In the genomic region with DNA sequence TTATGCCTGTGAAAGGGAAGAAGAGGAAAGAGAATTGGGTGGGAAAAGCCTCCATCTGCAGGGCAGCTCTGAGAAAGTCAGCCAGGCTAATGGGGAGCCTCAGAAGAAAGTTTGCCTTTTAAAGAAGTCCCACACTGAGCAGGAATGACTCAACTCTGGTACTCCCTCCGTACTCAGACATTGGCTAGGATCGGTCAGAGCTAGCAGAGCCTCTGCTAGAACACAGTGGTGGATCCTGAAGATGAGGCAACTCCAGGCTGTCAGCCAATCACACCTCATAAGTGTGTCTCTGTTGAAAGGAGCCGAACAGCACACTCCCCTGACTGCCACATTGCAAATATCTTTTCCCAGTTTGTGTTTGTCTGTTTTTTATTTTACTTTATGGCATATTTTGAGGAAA, we compare ENCODE assay signal across 12 cellular contexts.
DNase-seq lines count a peak whose midpoint lies in the region; ATAC-seq and TF ChIP-seq lines count a peak whose summit lies in the region.
"Had no signal": no experiment of that assay in that cellular context is flagged by ENCODE, and none has a peak within 500 bp of the region (broad histone marks: within the 10 kb centered on the region; RNA-seq: fewer than 3 reads in every experiment).

No MANE protein-coding gene starts in this region.

- H3K27ac ChIP-seq in breast epithelium: peak overlapping the region; percentile 3 to 24
- no peak overlapping the region for H3K27ac ChIP-seq in CD8-positive, alpha-beta memory T cell (ENCODE audit: low read depth, low read length)
- H3K27ac ChIP-seq in CD4-positive, alpha-beta T cell (ENCODE audit: low read depth, low read length): no peak overlapping the region

- POLR2A ChIA-PET in CD8-positive, alpha-beta memory T cell (lab: Charles Lee): no interaction called here
- POLR2A ChIA-PET in CD4-positive, alpha-beta T cell (lab: Charles Lee): no interaction called here

- H3K27ac Mint-ChIP-seq in CD8-positive, alpha-beta memory T cell: no peak overlapping the region
- H3K27ac Mint-ChIP-seq in CD4-positive, alpha-beta T cell: no peak overlapping the region
- H3K27ac Mint-ChIP-seq: activated CD4-positive, alpha-beta memory T cell treated with anti-CD3 and anti-CD28 coated beads for 36 hours; progenitor cell of endocrine pancreas had no signal

- CTCF ChIA-PET in CD8-positive, alpha-beta memory T cell (lab: Charles Lee): no interaction called here
- CTCF ChIA-PET in CD4-positive, alpha-beta T cell (lab: Charles Lee): interaction anchor here (1.2 kb wide), 1 partner anchor 191 kb away, joined by 3 read pairs; no protein-coding TSS in a partner anchor

- peaks cover 0 to 18% of the 10 kb centered on the region in 2 donors for H3K4me1 ChIP-seq in breast epithelium
- no peaks in the 10 kb centered on the region for H3K4me1 ChIP-seq in CD8-positive, alpha-beta memory T cell (ENCODE audit: insufficient read depth, low read length)

- no peaks in the 10 kb centered on the region for H3K36me3 ChIP-seq in breast epithelium
- H3K36me3 ChIP-seq in CD8-positive, alpha-beta memory T cell (ENCODE audit: insufficient read depth, low read length): no peaks in the 10 kb centered on the region

- no peak overlapping the region for H3K4me3 Mint-ChIP-seq in CD8-positive, alpha-beta memory T cell
- H3K4me3 Mint-ChIP-seq in CD4-positive, alpha-beta T cell: no peak overlapping the region
- H3K4me3 Mint-ChIP-seq: activated CD4-positive, alpha-beta memory T cell treated with anti-CD3 and anti-CD28 coated beads for 36 hours had no signal

- TF ChIP-seq POLR2A in breast epithelium (IDR thresholded peaks at IDR 0.05) (no peak), GM18505 (IDR thresholded peaks at IDR 0.05; ENCODE audit: borderline replicate concordance, extremely low read depth, insufficient read depth, insufficient read length) (no peak)

- H3K4me3 ChIP-seq in breast epithelium: no peak overlapping the region
- H3K4me3 ChIP-seq in CD8-positive, alpha-beta memory T cell (ENCODE audit: low read length): no peak overlapping the region

- TF ChIP-seq CTCF in breast epithelium (IDR thresholded peaks at IDR 0.05): no peak
- no peak for TF ChIP-seq CTCF in CD4-positive, alpha-beta T cell (IDR thresholded peaks at IDR 0.05)

- intact Hi-C loops in breast epithelium (cut with DNase I; ENCODE audit: low total_unique reads): loop anchor here (5.0 kb wide), 1 partner anchor 513 kb away; no protein-coding TSS in a partner anchor
- intact Hi-C loops in CD4-positive, alpha-beta T cell (cut with DNase I, micrococcal nuclease): loop anchor here in 1 of 2 experiments (10.0 kb wide), 1 partner anchor 611 kb away; no protein-coding TSS in a partner anchor

- H3K9me3 Mint-ChIP-seq in CD8-positive, alpha-beta memory T cell: peaks cover 0 to 7% (median 2%) of the 10 kb centered on the region in 5 donors
- no peaks in the 10 kb centered on the region for H3K9me3 Mint-ChIP-seq in CD4-positive, alpha-beta T cell

- peaks cover 0 to 6% (median 5%) of the 10 kb centered on the region in 3 donors for H3K4me1 Mint-ChIP-seq in CD8-positive, alpha-beta memory T cell
- peaks cover 6% of the 10 kb centered on the region for H3K4me1 Mint-ChIP-seq in CD4-positive, alpha-beta T cell (ENCODE audit: low read depth)

- ATAC-seq in GM18505 (IDR thresholded peaks at IDR 0.05; ENCODE audit: unreplicated experiment): no peak
- no peak for ATAC-seq in CD4-positive, alpha-beta T cell (ENCODE audit: poor library complexity)

- peaks cover 12 to 19% of the 10 kb centered on the region in 2 donors for H3K27me3 Mint-ChIP-seq in CD8-positive, alpha-beta memory T cell
- H3K27me3 Mint-ChIP-seq in CD4-positive, alpha-beta T cell: peaks cover 13% of the 10 kb centered on the region

- H3K9me3 ChIP-seq in breast epithelium: no peaks in the 10 kb centered on the region
- H3K9me3 ChIP-seq in CD8-positive, alpha-beta memory T cell (ENCODE audit: low read length): no peaks in the 10 kb centered on the region
- peaks cover 5% of the 10 kb centered on the region for H3K9me3 ChIP-seq in CD4-positive, alpha-beta T cell (ENCODE audit: control insufficient read depth, low read length)

- H3K27me3 ChIP-seq in breast epithelium: no peaks in the 10 kb centered on the region
- H3K27me3 ChIP-seq in CD8-positive, alpha-beta memory T cell (ENCODE audit: insufficient read depth, low read length, poor library complexity, severe bottlenecking): no peaks in the 10 kb centered on the region
- H3K27me3 ChIP-seq in CD4-positive, alpha-beta T cell (ENCODE audit: control insufficient read depth, insufficient read depth, low read length): no peaks in the 10 kb centered on the region

- DNase-seq in HCEC 1CT (peak; percentile 71), breast epithelium (ENCODE audit: low spot score in 2 of 2) (peak in 1 of 2 donors; percentile 76), islet precursor cell (peak; percentile 74), superior temporal gyrus (ENCODE audit: extremely low spot score) (peak; percentile 30), NCI-H774 (lab: John Stamatoyannopoulos, UW) (no peak)
- no peak for DNase-seq in CD8-positive, alpha-beta memory T cell
- no peak for DNase-seq in CD4-positive, alpha-beta T cell
- DNase-seq: activated CD4-positive, alpha-beta memory T cell treated with anti-CD3 and anti-CD28 coated beads for 36 hours; NCI-H1105; SHP77 treated with DMSO at 0.1 percent for 48 hours had no signal

- H3K36me3 Mint-ChIP-seq in CD8-positive, alpha-beta memory T cell: peaks cover 0 to 13% (median 0%) of the 10 kb centered on the region in 3 donors
- no peaks in the 10 kb centered on the region for H3K36me3 Mint-ChIP-seq in CD4-positive, alpha-beta T cell (ENCODE audit: low read depth)

Comparison
In these comparisons a context has a peak if more than half of its experiments do, and no peak if none do; other contexts are left out.
1. DNase-seq: peak in HCEC 1CT (single experiment), islet precursor cell (single experiment) and superior temporal gyrus (single experiment); none in NCI-H774 (single experiment), CD8-positive, alpha-beta memory T cell (0 of 5) and CD4-positive, alpha-beta T cell (0 of 10).
2. H3K27ac ChIP-seq: peak in breast epithelium (2 of 2); none in CD8-positive, alpha-beta memory T cell (single experiment) and CD4-positive, alpha-beta T cell (single experiment).